29 cellular contexts compared by ENCODE assay signal in the genomic region with DNA sequence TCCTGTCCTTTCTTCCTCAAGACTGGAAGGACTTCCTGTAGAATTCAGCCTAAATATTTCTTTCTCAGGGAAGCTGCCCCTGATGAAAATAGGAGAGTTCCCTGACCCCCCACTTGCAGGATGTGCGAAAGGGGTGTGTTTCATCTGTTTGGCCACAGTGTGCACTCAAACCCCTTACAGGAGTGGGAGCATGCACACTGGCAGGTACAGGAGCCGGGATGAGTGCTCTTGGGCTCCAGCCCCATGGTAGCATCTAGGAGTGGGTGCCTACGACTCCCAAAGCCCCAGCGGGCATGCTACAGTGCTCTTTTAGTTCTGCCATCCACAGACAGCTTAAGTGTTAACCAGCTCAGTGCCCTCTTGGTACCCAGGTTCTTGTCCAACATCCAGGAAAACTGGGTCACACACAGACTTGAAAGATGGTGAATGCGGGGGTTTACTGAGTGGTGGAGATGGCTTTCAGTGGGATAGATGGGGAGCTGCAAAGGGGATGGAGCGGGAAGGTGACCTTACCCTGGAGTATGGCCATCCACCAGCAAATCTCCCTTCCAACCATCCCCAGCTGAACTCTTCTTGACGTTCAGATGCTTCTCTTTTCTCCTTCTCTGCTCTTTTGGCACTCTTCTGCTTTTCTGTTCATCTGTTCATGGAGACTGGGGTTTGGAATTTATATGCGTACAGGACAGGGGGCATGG.
"Had no signal": no experiment of that assay in that cellular context is flagged by ENCODE, and none has a peak within 500 bp of the region (broad histone marks: within the 10 kb centered on the region; RNA-seq: fewer than 3 reads in every experiment).

No MANE protein-coding gene starts in this region.

- H3K9me3 ChIP-seq: colonic mucosa, esophagus squamous epithelium, gastrocnemius medialis, heart right ventricle, left lung, lower lobe of right lung had no signal

- H3K36me3 ChIP-seq: colonic mucosa, esophagus squamous epithelium, gastrocnemius medialis, heart right ventricle, left lung, lower lobe of right lung had no signal

- H3K4me1 Mint-ChIP-seq: immature natural killer cell, memory B cell had no signal

- H3K4me3 Mint-ChIP-seq: dendritic cell treated with granulocyte-macrophage colony-stimulating factor and Interleukin-4, amounts not matched to agents 40 ng/mL and 50 ng/mL, for 4 days; effector memory CD8-positive, alpha-beta T cell; endodermal cell; immature natural killer cell; memory B cell had no signal

- H3K4me3 ChIP-seq: colonic mucosa, esophagus squamous epithelium, gastrocnemius medialis, heart right ventricle, hepatocyte, left lung, lower lobe of right lung had no signal

- FAIRE-seq: endometrium, keratinocyte had no signal

- ATAC-seq: effector memory CD8-positive, alpha-beta T cell; gastrocnemius medialis; heart right ventricle; left cardiac atrium; left ventricle myocardium superior had no signal

- H3K27me3 Mint-ChIP-seq: dendritic cell treated with granulocyte-macrophage colony-stimulating factor and Interleukin-4, amounts not matched to agents 40 ng/mL and 50 ng/mL, for 4 days had no signal

- DNase-seq: cerebellar nuclear complex; colonic mucosa; cortex of kidney; effector CD8-positive, alpha-beta T cell; effector memory CD8-positive, alpha-beta T cell; endodermal cell; erythroblast; esophagus squamous epithelium; foreskin fibroblast; foreskin melanocyte; gastrocnemius medialis; glutamatergic neuron; head of caudate nucleus; heart right ventricle; hypothalamus; immature natural killer cell; left cardiac atrium; left lung; left ventricle myocardium superior; lower lobe of right lung; mammary epithelial cell; mesendoderm; midbrain had no signal

- H3K4me1 ChIP-seq: colonic mucosa, esophagus squamous epithelium, gastrocnemius medialis, heart right ventricle, left lung, lower lobe of right lung had no signal

- H3K27me3 ChIP-seq: colonic mucosa, gastrocnemius medialis, hepatocyte had no signal

- H3K27ac Mint-ChIP-seq: dendritic cell treated with granulocyte-macrophage colony-stimulating factor and Interleukin-4, amounts not matched to agents 40 ng/mL and 50 ng/mL, for 4 days; effector memory CD8-positive, alpha-beta T cell; endodermal cell; immature natural killer cell; memory B cell had no signal

- H3K27ac ChIP-seq: colonic mucosa, epithelial cell of prostate, esophagus squamous epithelium, gastrocnemius medialis, heart right ventricle, hepatocyte, left lung, lower lobe of right lung had no signal

- H3K9me3 Mint-ChIP-seq: dendritic cell treated with granulocyte-macrophage colony-stimulating factor and Interleukin-4, amounts not matched to agents 40 ng/mL and 50 ng/mL, for 4 days; effector memory CD8-positive, alpha-beta T cell; endodermal cell; immature natural killer cell; memory B cell had no signal
